Comparison of ENCODE assay signal across 24 cellular contexts in genomic region chr3:54792584-54792983, GRCh38.
"Had no signal": no experiment of that assay in that cellular context is flagged by ENCODE, and none has a peak within 500 bp of the region (broad histone marks: within the 10 kb centered on the region; RNA-seq: fewer than 3 reads in every experiment).

No MANE protein-coding gene starts in this region.

- H3K4me1 Mint-ChIP-seq: activated CD4-positive, alpha-beta T cell treated with anti-CD3 and anti-CD28 coated beads for 36 hours; activated naive CD4-positive, alpha-beta T cell treated with anti-CD3 and anti-CD28 coated beads, Interleukin-2, amount 10 ng/mL, durations not matched to agents 7 days and 5 days; activated naive CD8-positive, alpha-beta T cell treated with anti-CD3 and anti-CD28 coated beads for 36 hours; T-cell had no signal

- H3K4me3 Mint-ChIP-seq: activated CD4-positive, alpha-beta T cell treated with anti-CD3 and anti-CD28 coated beads for 36 hours; activated CD8-positive, alpha-beta T cell treated with anti-CD3 and anti-CD28 coated beads for 36 hours; activated naive CD4-positive, alpha-beta T cell treated with anti-CD3 and anti-CD28 coated beads, Interleukin-2, amount 10 ng/mL, durations not matched to agents 7 days and 5 days; activated naive CD8-positive, alpha-beta T cell treated with anti-CD3 and anti-CD28 coated beads for 36 hours; activated T-cell treated with anti-CD3 and anti-CD28 coated beads, Interleukin-2, amount 50 U/mL, for 72 hours; T-cell had no signal

- H3K27me3 Mint-ChIP-seq: activated CD8-positive, alpha-beta T cell treated with anti-CD3 and anti-CD28 coated beads for 36 hours; activated naive CD4-positive, alpha-beta T cell treated with anti-CD3 and anti-CD28 coated beads, Interleukin-2, amount 10 ng/mL, durations not matched to agents 7 days and 5 days; T-cell had no signal

- H3K27ac Mint-ChIP-seq: activated CD4-positive, alpha-beta T cell treated with anti-CD3 and anti-CD28 coated beads for 36 hours; activated CD8-positive, alpha-beta T cell treated with anti-CD3 and anti-CD28 coated beads for 36 hours; activated naive CD4-positive, alpha-beta T cell treated with anti-CD3 and anti-CD28 coated beads, Interleukin-2, amount 10 ng/mL, durations not matched to agents 7 days and 5 days; activated naive CD8-positive, alpha-beta T cell treated with anti-CD3 and anti-CD28 coated beads for 36 hours; activated T-cell treated with anti-CD3 and anti-CD28 coated beads, Interleukin-2, amount 50 U/mL, for 72 hours; activated T-helper 2 cell treated with anti-CD3 and anti-CD28 coated beads, Interferon-gamma antibody, Interleukin-2, Interleukin-4, amounts not matched to agents 10 μg/mL and 5 μg/mL and 100 μg/mL, durations not matched to agents 14 hours and 24 hours and 36 hours; T-cell had no signal

- H3K4me1 ChIP-seq: Peyer's patch had no signal

- H3K9me3 ChIP-seq: MG63, Peyer's patch had no signal

- DNase-seq: activated CD4-positive, alpha-beta T cell treated with anti-CD3 and anti-CD28 coated beads for 36 hours; activated CD8-positive, alpha-beta memory T cell treated with anti-CD3 and anti-CD28 coated beads, Interleukin-2, amount 50 U/mL, for 4 hours; activated CD8-positive, alpha-beta T cell treated with anti-CD3 and anti-CD28 coated beads for 36 hours; activated gamma-delta T cell treated with Interleukin-2 at 50 U/mL for 16 hours; activated naive CD4-positive, alpha-beta T cell treated with anti-CD3 and anti-CD28 coated beads, Interleukin-2, amount 10 ng/mL, durations not matched to agents 7 days and 5 days; activated naive CD8-positive, alpha-beta T cell treated with anti-CD3 and anti-CD28 coated beads for 36 hours; activated T-cell treated with anti-CD3 and anti-CD28 coated beads, Interleukin-2, amount 50 U/mL, for 72 hours; brain microvascular endothelial cell; MG63; MV-4-11; NCI-H1092 treated with DMSO at 0.1 percent for 48 hours; NCI-H1417 treated with DMSO at 0.1 percent for 48 hours; NCI-H1694 treated with DMSO at 0.1 percent for 48 hours; NCI-H2029 treated with DMSO at 0.1 percent for 48 hours; NCI-H510A treated with DMSO at 0.1 percent for 48 hours; NK-92 treated with Interleukin-12 subunit alpha and Interleukin-12 subunit beta, amount 100 ng/mL, for 24 hours; Peyer's patch; SHP77 treated with DMSO at 0.1 percent for 48 hours; T-cell; T-helper 2 cell; T1000 had no signal

- H3K27me3 ChIP-seq: brain microvascular endothelial cell, cardiac muscle cell, MG63, Peyer's patch had no signal

- ATAC-seq: activated CD4-positive, alpha-beta T cell treated with anti-CD3 and anti-CD28 coated beads for 36 hours; activated CD8-positive, alpha-beta T cell treated with anti-CD3 and anti-CD28 coated beads for 36 hours; activated T-cell treated with anti-CD3 and anti-CD28 coated beads, Interleukin-2, amount 50 U/mL, for 72 hours; T-cell had no signal

- H3K36me3 Mint-ChIP-seq: activated naive CD4-positive, alpha-beta T cell treated with anti-CD3 and anti-CD28 coated beads, Interleukin-2, amount 10 ng/mL, durations not matched to agents 7 days and 5 days; activated naive CD8-positive, alpha-beta T cell treated with anti-CD3 and anti-CD28 coated beads for 36 hours; T-cell had no signal

- H3K36me3 ChIP-seq: brain microvascular endothelial cell, cardiac muscle cell, MG63, Peyer's patch had no signal

- H3K9me3 Mint-ChIP-seq: activated naive CD4-positive, alpha-beta T cell treated with anti-CD3 and anti-CD28 coated beads, Interleukin-2, amount 10 ng/mL, durations not matched to agents 7 days and 5 days; activated T-cell treated with anti-CD3 and anti-CD28 coated beads, Interleukin-2, amount 50 U/mL, for 72 hours; activated T-helper 2 cell treated with anti-CD3 and anti-CD28 coated beads, Interferon-gamma antibody, Interleukin-2, Interleukin-4, amounts not matched to agents 10 μg/mL and 5 μg/mL and 100 μg/mL, durations not matched to agents 14 hours and 24 hours and 36 hours had no signal

- H3K4me3 ChIP-seq: cardiac muscle cell, MG63, Peyer's patch, SK-N-MC had no signal
